Comparison of ENCODE assay signal across 8 cellular contexts in genomic region chr2:206392118-206392517, GRCh38. TPM values are rescaled to one million over a fixed set of nuclear protein-coding genes. Genes with fewer than 3 reads are reported as not detected.
DNase-seq lines count a peak whose midpoint lies in the region; ATAC-seq and TF ChIP-seq lines count a peak whose summit lies in the region.

No MANE protein-coding gene starts in this region.

- no peak overlapping the region for H2AK5ac ChIP-seq in neuronal stem cell (ENCODE audit: low read depth, low read length)

- TF ChIP-seq CTCF in endothelial cell (IDR thresholded peaks at IDR 0.05; ENCODE audit: unreplicated experiment) = peak; percentile 47
- peak; percentile 44 for TF ChIP-seq CTCF in progenitor cell of endocrine pancreas (IDR thresholded peaks at IDR 0.05; ENCODE audit: unreplicated experiment)

- H3K9ac ChIP-seq in neuronal stem cell (ENCODE audit: low read depth, low read length, poor library complexity) = no peak overlapping the region

- H3K27me3 Mint-ChIP-seq in endothelial cell (ENCODE audit: unreplicated experiment) (peaks cover 2% of the 10 kb centered on the region), progenitor cell of endocrine pancreas (peaks cover 4% of the 10 kb centered on the region)

- H3K9me3 ChIP-seq in neuronal stem cell (replicated peaks in 1 of 2; ENCODE audit: control insufficient read depth in 2 of 2, insufficient read depth in 1 of 2, low read depth in 1 of 2, low read length in 2 of 2) = no peaks in the 10 kb centered on the region

- DNase-seq in activated T-cell treated with anti-CD3 and anti-CD28 coated beads, Interleukin-2, amount 50 U/mL, for 48 hours = peak; percentile 40 to 41
- no peak for DNase-seq in activated T-cell treated with anti-CD3 and anti-CD28 coated beads, Interleukin-2, amount 50 U/mL, for 1 hour
- DNase-seq in RPMI7951 (ENCODE audit: low read depth) (peak; percentile 53), endothelial cell (ENCODE audit: low spot score) (peak; percentile 9), progenitor cell of endocrine pancreas (ENCODE audit: low spot score, unreplicated experiment) (no peak), neuronal stem cell (ENCODE audit: low spot score) (no peak)

- H2AFZ ChIP-seq in neuronal stem cell (ENCODE audit: low read length) = no peak overlapping the region

- no peak overlapping the region for H3K4me3 ChIP-seq in neuronal stem cell (ENCODE audit: low read length in 2 of 2)

- no peak overlapping the region for H3K18ac ChIP-seq in neuronal stem cell (ENCODE audit: low read length)

- peaks cover 8% of the 10 kb centered on the region for H3K9me3 Mint-ChIP-seq in endothelial cell (ENCODE audit: unreplicated experiment)
- peaks cover 15% of the 10 kb centered on the region for H3K9me3 Mint-ChIP-seq in progenitor cell of endocrine pancreas (ENCODE audit: low read depth)

- peak; percentile 97 for ATAC-seq in GM21381 (IDR thresholded peaks at IDR 0.05; ENCODE audit: unreplicated experiment)
- ATAC-seq in HG03457 (IDR thresholded peaks at IDR 0.05; ENCODE audit: unreplicated experiment) = peak; percentile 88

- no peaks in the 10 kb centered on the region for H3K79me1 ChIP-seq in neuronal stem cell (ENCODE audit: low read depth, low read length)

- H2BK120ac ChIP-seq in neuronal stem cell (ENCODE audit: low read depth, low read length) = no peak overlapping the region

- H3K14ac ChIP-seq in neuronal stem cell (ENCODE audit: low read length) = no peak overlapping the region

- H3K36me3 Mint-ChIP-seq in endothelial cell (ENCODE audit: low read depth, unreplicated experiment) (peaks cover 9% of the 10 kb centered on the region), progenitor cell of endocrine pancreas (ENCODE audit: insufficient read depth) (peaks cover 5% of the 10 kb centered on the region)

- H4K8ac ChIP-seq in neuronal stem cell (ENCODE audit: low read depth, low read length) = no peak overlapping the region

- no CpG with 5 or more reads among the region's 2 CpGs for WGBS in neuronal stem cell (ENCODE audit: extremely low coverage in 2 of 2, insufficient read length in 2 of 2, insufficient replicate concordance in 1 of 2), 2 donors

- no peak overlapping the region for H2BK12ac ChIP-seq in neuronal stem cell (ENCODE audit: low read length)

- H4K91ac ChIP-seq in neuronal stem cell (ENCODE audit: low read depth, low read length, poor library complexity) = no peak overlapping the region

- peaks cover 2% of the 10 kb centered on the region for H3K4me1 Mint-ChIP-seq in endothelial cell (ENCODE audit: unreplicated experiment)
- peaks cover 8% of the 10 kb centered on the region for H3K4me1 Mint-ChIP-seq in progenitor cell of endocrine pancreas (ENCODE audit: low read depth)

- no peak overlapping the region for H3K4ac ChIP-seq in neuronal stem cell (ENCODE audit: low read length)

- no peak overlapping the region for H3K27ac ChIP-seq in neuronal stem cell (replicated peaks; ENCODE audit: low read length)

- peaks cover 0 to 8% (median 0%) of the 10 kb centered on the region in 3 experiments for H3K27me3 ChIP-seq in neuronal stem cell (ENCODE audit: control insufficient read depth in 3 of 3, insufficient read depth in 3 of 3, low read depth in 1 of 3, low read length in 3 of 3)

- no peak overlapping the region for H2BK15ac ChIP-seq in neuronal stem cell (ENCODE audit: low read length)

- H3K4me1 ChIP-seq in neuronal stem cell (ENCODE audit: control insufficient read depth in 2 of 2, insufficient read depth in 1 of 2, low read depth in 1 of 2, low read length in 2 of 2) = peaks cover 0 to 2% of the 10 kb centered on the region in 2 donors

- H3K4me3 Mint-ChIP-seq in endothelial cell (ENCODE audit: unreplicated experiment) (no peak overlapping the region), progenitor cell of endocrine pancreas (ENCODE audit: low read depth) (no peak overlapping the region)

- H3K36me3 ChIP-seq in neuronal stem cell (replicated peaks in 1 of 2; ENCODE audit: control insufficient read depth in 2 of 2, insufficient read depth in 2 of 2, low read length in 2 of 2) = no peaks in the 10 kb centered on the region

- H2BK5ac ChIP-seq in neuronal stem cell (ENCODE audit: low read length) = no peak overlapping the region

- H3K4me2 ChIP-seq in neuronal stem cell (ENCODE audit: insufficient read depth, low read length, poor library complexity, severe bottlenecking) = no peak overlapping the region

- no peak overlapping the region for H3K27ac Mint-ChIP-seq in endothelial cell (ENCODE audit: unreplicated experiment)
- H3K27ac Mint-ChIP-seq in progenitor cell of endocrine pancreas = no peak overlapping the region

- H3K23ac ChIP-seq in neuronal stem cell (ENCODE audit: low read depth, low read length, poor library complexity) = no peak overlapping the region

RNA-seq across cellular contexts. Expression of gene ADAM23, which starts 51.2 kb away (rescaled TPM):
- total RNA-seq in RPMI7951 (2014; rRNA removed; shearing (Covaris generic)) = not detected in 2 replicates
- total RNA-seq in endothelial cell (ENCODE audit: unreplicated experiment) (12.0 TPM), progenitor cell of endocrine pancreas (16.0 and 19.9 TPM in 2 replicates)
- 12.2 TPM for polyA plus RNA-seq in neuronal stem cell (2013, experiment 1 of 2)
- 11.9 TPM for polyA plus RNA-seq in neuronal stem cell (2013, experiment 2 of 2)

Comparison
In these comparisons a context has a peak if more than half of its experiments do, and no peak if none do; other contexts are left out.
1. DNase-seq: peak in activated T-cell treated with anti-CD3 and anti-CD28 coated beads, Interleukin-2, amount 50 U/mL, for 48 hours (2 of 2), RPMI7951 (single experiment) and endothelial cell (single experiment); none in activated T-cell treated with anti-CD3 and anti-CD28 coated beads, Interleukin-2, amount 50 U/mL, for 1 hour (single experiment), progenitor cell of endocrine pancreas (single experiment) and neuronal stem cell (single experiment).
2. RNA of gene ADAM23, which starts 51.2 kb away (total RNA-seq): 16.0 to 19.9 TPM in progenitor cell of endocrine pancreas and 12.0 TPM in endothelial cell (single experiment); not detected in RPMI7951; every median in the first group is over 10 times any median in the second.